11 cellular contexts compared by ENCODE assay signal in genomic region chr17:11880714-11881113, GRCh38.
DNase-seq lines count a peak whose midpoint lies in the region; ATAC-seq, FAIRE-seq and TF ChIP-seq lines count a peak whose summit lies in the region.
"Had no signal": no experiment of that assay in that cellular context is flagged by ENCODE, and none has a peak within 500 bp of the region (broad histone marks: within the 10 kb centered on the region; RNA-seq: fewer than 3 reads in every experiment).

No MANE protein-coding gene starts in this region.

- no peaks in the 10 kb centered on the region for H3K79me2 ChIP-seq in PC-3 (ENCODE audit: low read length)

- H3K36me3 ChIP-seq in H7 (replicated peaks; ENCODE audit: control insufficient read depth, insufficient read depth, low read length) (no peaks in the 10 kb centered on the region), PC-3 (ENCODE audit: low read depth, low read length) (no peaks in the 10 kb centered on the region), thyroid gland (no peaks in the 10 kb centered on the region)

- peak; percentile 42; the same call in 1 of the 2 replicates for TF ChIP-seq CTCF in PC-3 (conservative IDR thresholded peaks at IDR 0.05; ENCODE audit: low read depth, low read length)
- peak in 3 of 6 experiments; percentile 25 to 57 (median 46) for TF ChIP-seq CTCF in thyroid gland (IDR thresholded peaks at IDR 0.05)

- H4K20me1 ChIP-seq in PC-3 (ENCODE audit: low read length), result no peaks in the 10 kb centered on the region

- no peak for TF ChIP-seq POLR2A in thyroid gland (IDR thresholded peaks at IDR 0.05)

- FAIRE-seq in A204.1 (lab: Jason Lieb, UNC), result peak; percentile 52

- POLR2A ChIA-PET in PC-3 (lab: Charles Lee; ENCODE audit: unreplicated experiment), result no interaction called here

- H3F3A ChIP-seq in PC-3 (ENCODE audit: low read length, unreplicated experiment), result no peaks in the 10 kb centered on the region

- H3K27me3 ChIP-seq in H7 (ENCODE audit: control insufficient read depth, insufficient read depth, low read length) (no peaks in the 10 kb centered on the region), PC-3 (ENCODE audit: low read length) (0 out of 2 replicates have a peak, but pooled peaks cover 5% of the 10 kb centered on the region), thyroid gland (no peaks in the 10 kb centered on the region)

- no peaks in the 10 kb centered on the region for H3K4me1 ChIP-seq in PC-3 (ENCODE audit: insufficient read depth, low read length)
- no peaks in the 10 kb centered on the region for H3K4me1 ChIP-seq in thyroid gland

- no peak for ATAC-seq in PC-3
- ATAC-seq in HG02973 (IDR thresholded peaks at IDR 0.05; ENCODE audit: unreplicated experiment), result no peak
- ATAC-seq in HG03108 (IDR thresholded peaks at IDR 0.05; ENCODE audit: unreplicated experiment), result no peak
- ATAC-seq: natural killer cell treated with Interleukin-12 subunit alpha and Interleukin-12 subunit beta and Interleukin-15 and Interleukin-18, amount 100 ng/mL, for 72 hours had no signal

- peak; percentile 36 for DNase-seq in H7
- DNase-seq in PC-3, result peak; percentile 56
- peak; percentile 2 for DNase-seq in iris pigment epithelial cell (ENCODE audit: low read depth)
- DNase-seq in thyroid gland, result no peak
- DNase-seq in foreskin melanocyte, result no peak
- DNase-seq: DMS79, NCI-H226 had no signal

- H2AFZ ChIP-seq in PC-3 (ENCODE audit: low read length), result no peak overlapping the region

- 32 to 42% methylated on average over 5 of the region's 5 CpGs for WGBS in thyroid gland, 2 donors

- intact Hi-C loops in PC-3 (cut with micrococcal nuclease) (no loop called here), thyroid gland (cut with DNase I) (no loop called here)

- no TSS peak for BruUV-seq in PC-3 (replicated peaks; lab: Mats Ljungman, UMichigan)

- CTCF ChIA-PET in PC-3 (lab: Charles Lee), result no interaction called here

- H3K27ac ChIP-seq in PC-3 (ENCODE audit: low read length) (no peak overlapping the region), thyroid gland (no peak overlapping the region)

- no peak overlapping the region for H3K9ac ChIP-seq in PC-3 (ENCODE audit: low read length)

- H3K9me2 ChIP-seq in PC-3 (replicated peaks; ENCODE audit: low read length), result no peaks in the 10 kb centered on the region

- H3K9me3 ChIP-seq in PC-3 (ENCODE audit: low read length) (no peaks in the 10 kb centered on the region), thyroid gland (no peaks in the 10 kb centered on the region)

- H3K4me3 ChIP-seq in H7 (ENCODE audit: insufficient read depth, low read depth, low read length) (no peak overlapping the region), PC-3 (ENCODE audit: low read length) (no peak overlapping the region), thyroid gland (replicated peaks in 1 of 3) (no peak overlapping the region)

- H3K4me2 ChIP-seq in PC-3 (ENCODE audit: low read length), result no peak overlapping the region

Comparison
In these comparisons a context has a peak if more than half of its experiments do, and no peak if none do; other contexts are left out.
1. DNase-seq: peak in H7 (single experiment), PC-3 (single experiment) and iris pigment epithelial cell (single experiment); none in thyroid gland (0 of 2) and foreskin melanocyte (single experiment).